ENCODE assay signal across 8 cellular contexts in the genomic region with DNA sequence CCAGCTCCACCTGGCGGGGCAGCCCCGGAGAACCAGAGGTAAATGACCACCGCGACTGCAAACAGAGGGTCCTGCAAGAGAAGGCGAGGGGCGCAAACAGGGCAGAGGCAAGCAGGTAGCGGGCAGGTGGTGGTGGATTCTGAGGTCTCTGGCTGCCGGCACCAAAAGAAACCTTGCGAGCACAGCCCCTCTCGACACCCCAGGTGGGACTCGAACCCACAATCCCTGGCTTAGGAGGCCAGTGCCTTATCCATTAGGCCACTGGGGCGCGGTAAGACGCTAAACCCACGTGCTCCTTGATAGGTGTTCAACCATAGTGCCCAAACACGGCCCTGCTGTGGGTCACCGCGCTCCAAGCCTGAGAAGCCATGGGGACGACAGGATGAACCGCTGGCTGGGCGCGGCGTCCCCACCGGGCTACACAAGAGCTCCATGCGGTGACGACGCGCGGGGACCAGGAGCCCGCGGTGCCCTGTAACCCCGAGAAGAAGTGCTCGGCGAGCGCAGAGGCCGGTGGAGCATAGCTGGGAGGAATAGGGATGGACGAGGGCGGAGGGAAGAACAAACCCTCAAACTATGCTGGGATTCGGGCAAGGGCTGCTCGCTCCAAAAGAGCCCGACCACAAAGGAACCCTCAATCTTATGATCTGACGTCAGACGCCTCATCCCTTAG. TPM values are rescaled to one million over a fixed set of nuclear protein-coding genes. Genes with fewer than 3 reads are reported as not detected.
DNase-seq lines count a peak whose midpoint lies in the region; ATAC-seq and TF ChIP-seq lines count a peak whose summit lies in the region.

No MANE protein-coding gene starts in this region.

- no peaks in the 10 kb centered on the region for H3K4me1 ChIP-seq in smooth muscle cell (ENCODE audit: low read depth)

- peak overlapping the region; percentile 78 to 87 for H3K4me3 ChIP-seq in cardiac fibroblast (replicated peaks in 1 of 2; ENCODE audit: low read depth in 2 of 2, low read length in 2 of 2)
- H3K4me3 ChIP-seq in smooth muscle cell: peak overlapping the region; percentile 69

- H3K79me2 ChIP-seq in smooth muscle cell (ENCODE audit: low read depth): no peaks in the 10 kb centered on the region

- no peaks in the 10 kb centered on the region for H4K20me1 ChIP-seq in smooth muscle cell (ENCODE audit: low read depth)

- peaks cover 13% of the 10 kb centered on the region for H3F3A ChIP-seq in smooth muscle cell (ENCODE audit: low read depth)

- H3K9me3 ChIP-seq in smooth muscle cell (replicated peaks; ENCODE audit: low read depth): no peaks in the 10 kb centered on the region

- H3K9ac ChIP-seq in smooth muscle cell (ENCODE audit: low read depth): peak overlapping the region; percentile 72

- ATAC-seq in GM18505 (IDR thresholded peaks at IDR 0.05; ENCODE audit: unreplicated experiment) (peak; percentile 58), HG03103 (IDR thresholded peaks at IDR 0.05; ENCODE audit: low read depth, unreplicated experiment) (peak; percentile 46)

- H3K4me2 ChIP-seq in smooth muscle cell: peak overlapping the region; percentile 82

- peak overlapping the region; percentile 87 for H3K27ac ChIP-seq in smooth muscle cell (ENCODE audit: low read depth)

- peak overlapping the region; percentile 67 for H2AFZ ChIP-seq in smooth muscle cell (ENCODE audit: low read depth)

- no peaks in the 10 kb centered on the region for H3K27me3 ChIP-seq in smooth muscle cell (ENCODE audit: low read depth)

- DNase-seq in NCI-H2227 (lab: John Stamatoyannopoulos, UW; ENCODE audit: unreplicated experiment) (peak; percentile 93), cardiac fibroblast (ENCODE audit: low read depth in 2 of 2) (peak; percentile 90 to 95), iris pigment epithelial cell (ENCODE audit: low read depth) (peak; percentile 79), smooth muscle cell (lab: John Stamatoyannopoulos, UW; ENCODE audit: unreplicated experiment) (peak; percentile 73), 8988T (no peak)
- DNase-seq in activated CD4-positive, CD25-positive, alpha-beta regulatory T cell (lab: John Stamatoyannopoulos, UW): peak; percentile 43 to 94 (median 76)

- H3K36me3 ChIP-seq in smooth muscle cell (ENCODE audit: low read depth): no peaks in the 10 kb centered on the region

- peak; percentile 17 for TF ChIP-seq POLR2A in GM18505 (IDR thresholded peaks at IDR 0.05; ENCODE audit: borderline replicate concordance, extremely low read depth, insufficient read depth, insufficient read length)

- 1% methylated on average over 43 of the region's 43 CpGs for whole genome bisulfite sequencing in smooth muscle cell (ENCODE audit: low lambda C conversion rate)

- TF ChIP-seq CTCF in cardiac fibroblast (IDR thresholded peaks at IDR 0.05; ENCODE audit: low read depth, low read length) (peak; percentile 24), smooth muscle cell (IDR thresholded peaks at IDR 0.05; ENCODE audit: borderline replicate concordance, insufficient read depth, poor library complexity, severe bottlenecking) (no peak)

RNA-seq across cellular contexts. Expression of gene ATP5PD, which starts 12.4 kb away (rescaled TPM):
- 233 and 309 TPM in 2 replicates for total RNA-seq in smooth muscle cell
- polyA plus RNA-seq in smooth muscle cell: 318 and 321 TPM in 2 replicates

RNA-seq across cellular contexts. Expression of gene KCTD2, which starts 12.7 kb away (rescaled TPM):
- total RNA-seq in smooth muscle cell: 18.2 and 27.3 TPM in 2 replicates
- 11.1 and 12.7 TPM in 2 replicates for polyA plus RNA-seq in smooth muscle cell

RNA-seq across cellular contexts. Expression of gene MRPL58, which starts 21.9 kb away (rescaled TPM):
- 36.8 and 75.6 TPM in 2 replicates for total RNA-seq in smooth muscle cell
- 36.2 and 41.4 TPM in 2 replicates for polyA plus RNA-seq in smooth muscle cell

RNA-seq across cellular contexts. Expression of gene CDR2L, which starts 46.9 kb away (rescaled TPM):
- 35.9 and 40.7 TPM in 2 replicates for total RNA-seq in smooth muscle cell
- polyA plus RNA-seq in smooth muscle cell: 37.8 and 39.9 TPM in 2 replicates

RNA-seq across cellular contexts. Expression of gene SLC16A5, which starts 53.4 kb away (rescaled TPM):
- 11.1 and 17.1 TPM in 2 replicates for total RNA-seq in smooth muscle cell
- polyA plus RNA-seq in smooth muscle cell: 19.5 and 22.0 TPM in 2 replicates
